ENCODE assay signal across 17 cellular contexts in the genomic region with DNA sequence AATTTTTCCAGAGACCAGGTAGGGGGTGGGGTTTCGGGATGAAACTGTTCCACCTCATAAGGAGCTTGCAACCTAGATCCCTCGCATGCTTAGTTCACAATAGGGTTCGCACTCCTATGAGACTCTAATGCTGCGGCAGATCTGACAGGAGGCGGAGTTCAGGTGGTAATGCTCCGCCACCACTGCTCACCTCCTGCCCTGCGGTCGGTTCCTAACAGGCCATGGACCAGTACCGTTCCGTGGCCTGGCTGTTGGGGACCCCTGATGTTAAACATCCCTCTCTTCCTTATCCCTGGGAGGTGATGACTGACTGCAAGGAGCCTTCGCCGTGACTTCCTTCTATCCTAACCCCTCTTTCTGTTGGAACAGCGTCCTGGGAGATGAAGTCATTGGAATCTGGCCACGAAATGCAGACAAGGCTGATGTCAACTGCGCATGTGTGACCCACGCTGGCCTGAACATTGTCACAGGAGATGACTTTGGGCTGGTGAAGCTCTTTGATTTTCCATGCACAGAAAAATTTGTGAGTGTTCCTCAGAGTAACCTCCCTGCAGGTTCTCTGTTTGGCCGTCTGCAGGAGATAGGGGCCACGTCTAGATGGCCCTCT.
A peak's percentile ranks its signal among the peaks of the same experiment; 100 is the strongest.
DNase-seq lines count a peak whose midpoint lies in the region; ATAC-seq and TF ChIP-seq lines count a peak whose summit lies in the region.
"Had no signal": no experiment of that assay in that cellular context is flagged by ENCODE, and none has a peak within 500 bp of the region (broad histone marks: within the 10 kb centered on the region; RNA-seq: fewer than 3 reads in every experiment).

No MANE protein-coding gene starts in this region.

- H3K36me3 ChIP-seq in heart right ventricle (peaks cover 0 to 37% (median 0%) of the 10 kb centered on the region in 9 donors), psoas muscle (ENCODE audit: insufficient read depth in 1 of 2, low read depth in 1 of 2) (peaks cover 0 to 23% of the 10 kb centered on the region in 2 donors)

- H2BK120ac ChIP-seq in H9 (ENCODE audit: low read depth, low read length, poor library complexity, severe bottlenecking), result no peak overlapping the region

- TF ChIP-seq CTCF in H9 (conservative IDR thresholded peaks at IDR 0.05) (no peak), heart right ventricle (IDR thresholded peaks at IDR 0.05) (no peak), psoas muscle (IDR thresholded peaks at IDR 0.05) (no peak), omental fat pad (IDR thresholded peaks at IDR 0.05) (no peak), MCF 10A (IDR thresholded peaks at IDR 0.05; ENCODE audit: unreplicated experiment) (no peak)

- peak overlapping the region in 2 of 3 experiments; percentile 43 to 65; a peak in 3 of 7 replicates for H3K27ac Mint-ChIP-seq in H9
- H3K27ac Mint-ChIP-seq in T-helper 17 cell, result peak overlapping the region; percentile 37
- H3K27ac Mint-ChIP-seq in MCF 10A (ENCODE audit: low read depth, unreplicated experiment), result no peak overlapping the region

- H3K4me1 Mint-ChIP-seq in H9, result peaks cover 30 to 32% of the 10 kb centered on the region in 2 experiments
- peaks cover 18% of the 10 kb centered on the region for H3K4me1 Mint-ChIP-seq in T-helper 17 cell
- peaks cover 45% of the 10 kb centered on the region for H3K4me1 Mint-ChIP-seq in MCF 10A (ENCODE audit: insufficient read depth, unreplicated experiment)

- POLR2A ChIA-PET in MCF 10A (lab: Yijun Ruan, JAX), result interaction anchor here (0.6 to 2.3 kb wide), 4 partner anchors 12 to 190 kb away, joined by 3 to 13 read pairs (median 8); no protein-coding TSS in a partner anchor

- H3K27ac ChIP-seq in H9 (ENCODE audit: insufficient read length, low read depth, low read length) (no peak overlapping the region), heart right ventricle (peak overlapping the region in 1 of 10 donors; percentile 17), psoas muscle (peak overlapping the region; percentile 95)

- no peak overlapping the region for H2BK5ac ChIP-seq in H9 (ENCODE audit: insufficient read length, low read length)

- no peak overlapping the region for H3T11ph ChIP-seq in H9 (ENCODE audit: low read length)

- no peaks in the 10 kb centered on the region for H3K79me2 ChIP-seq in H9 (ENCODE audit: insufficient read depth, low read length)

- H3K56ac ChIP-seq in H9 (ENCODE audit: insufficient read length, low read depth, low read length), result no peak overlapping the region

- no peak overlapping the region for H3K23ac ChIP-seq in H9 (ENCODE audit: insufficient read length, low read depth, low read length)

- H3K4ac ChIP-seq in H9 (ENCODE audit: low read depth, low read length), result no peak overlapping the region

- no peak overlapping the region for H4K5ac ChIP-seq in H9 (ENCODE audit: insufficient read length, low read depth, low read length)

- H3K4me1 ChIP-seq in H9 (ENCODE audit: insufficient read depth, low read length) (peaks cover 2% of the 10 kb centered on the region; the same call in 1 of the 2 replicates), heart right ventricle (peaks cover 0 to 62% (median 36%) of the 10 kb centered on the region in 9 donors), psoas muscle (peaks cover 62% of the 10 kb centered on the region)

- no peak overlapping the region for H3K4me3 ChIP-seq in heart right ventricle
- peak overlapping the region; percentile 16 for H3K4me3 ChIP-seq in psoas muscle

- no TSS peak for BruUV-seq in MCF 10A (replicated peaks; lab: Mats Ljungman, UMichigan)

- H4K8ac ChIP-seq in H9 (replicated peaks; ENCODE audit: insufficient read length, low read depth, low read length), result no peak overlapping the region

- H3K79me1 ChIP-seq in H9 (ENCODE audit: insufficient read depth, low read depth, low read length, poor library complexity, severe bottlenecking), result no peaks in the 10 kb centered on the region

- no peak overlapping the region for H2AK5ac ChIP-seq in H9 (ENCODE audit: insufficient read length, low read length)

- H3K36me3 Mint-ChIP-seq in H9 (ENCODE audit: insufficient read depth in 1 of 3, low read depth in 3 of 3) (peaks cover 19 to 37% (median 23%) of the 10 kb centered on the region in 3 experiments), T-helper 17 cell (ENCODE audit: low read depth) (peaks cover 2% of the 10 kb centered on the region), MCF 10A (ENCODE audit: insufficient read depth, unreplicated experiment) (peaks cover 78% of the 10 kb centered on the region)

- H3K14ac ChIP-seq in H9 (ENCODE audit: insufficient read depth, low read length), result no peak overlapping the region

- no peak overlapping the region for H3K18ac ChIP-seq in H9 (ENCODE audit: insufficient read length, low read depth, low read length)

- WGBS in H9 (ENCODE audit: extremely low coverage, insufficient read length, low lambda C conversion rate), result no CpG with 5 or more reads among the region's 18 CpGs
- WGBS in heart right ventricle, 2 donors, result 73 to 76% methylated on average over 18 of the region's 18 CpGs
- WGBS in psoas muscle, 3 donors, result 71 to 82% (median 79%) methylated on average over 18 of the region's 18 CpGs

- no peaks in the 10 kb centered on the region for H4K20me1 ChIP-seq in H9 (ENCODE audit: control insufficient read depth, insufficient read depth, insufficient read length)

- no peak overlapping the region for H3K4me2 ChIP-seq in H9 (ENCODE audit: insufficient read depth, insufficient read length, low read length)

- H3K27me3 ChIP-seq in H9 (ENCODE audit: insufficient read depth, low read length), result no peaks in the 10 kb centered on the region
- H3K27me3 ChIP-seq in heart right ventricle, result peaks cover 0 to 23% (median 0%) of the 10 kb centered on the region in 7 donors
- no peaks in the 10 kb centered on the region for H3K27me3 ChIP-seq in psoas muscle (ENCODE audit: insufficient read depth in 3 of 3, low read length in 2 of 3)

- no peaks in the 10 kb centered on the region for H3K23me2 ChIP-seq in H9 (ENCODE audit: insufficient read length, low read depth, low read length, poor library complexity, severe bottlenecking)

- H2BK15ac ChIP-seq in H9 (ENCODE audit: low read depth, low read length), result no peak overlapping the region

- DNase-seq in H9, result no peak
- no peak for DNase-seq in T-helper 17 cell
- peak in 1 of 2 donors; percentile 45 for DNase-seq in heart right ventricle
- DNase-seq in psoas muscle, result no peak
- DNase-seq in COLO829 (ENCODE audit: low spot score), result no peak
- no peak for DNase-seq in NCI-H748 treated with DMSO at 0.1 percent for 48 hours (lab: John Stamatoyannopoulos, UW)
- no peak for DNase-seq in omental fat pad (ENCODE audit: low spot score)
- DNase-seq in MCF 10A (ENCODE audit: unreplicated experiment), result no peak
- DNase-seq: activated effector memory CD4-positive, alpha-beta T cell treated with Interleukin-2 at 50 U/mL for 16 hours; CD4-positive, alpha-beta memory T cell; HCEC 1CT; kidney glomerular epithelial cell; naive thymus-derived CD8-positive, alpha-beta T cell; NCI-H1436; NCI-H524 treated with DMSO at 0.1 percent for 48 hours; RPMI8226; stimulated activated CD4-positive, alpha-beta T cell treated with anti-CD3 and anti-CD28 coated beads, Interleukin-4, amount 100 ng/mL, for 24 hours had no signal

- H4K91ac ChIP-seq in H9 (ENCODE audit: insufficient read length, low read depth, low read length), result no peak overlapping the region

- CTCF ChIA-PET in MCF 10A (lab: Yijun Ruan, JAX), result interaction anchor here (1.3 kb wide), 1 partner anchor 16 kb away, joined by 3 read pairs; no protein-coding TSS in a partner anchor

- H3K9me3 Mint-ChIP-seq in H9, result no peaks in the 10 kb centered on the region
- no peaks in the 10 kb centered on the region for H3K9me3 Mint-ChIP-seq in MCF 10A (ENCODE audit: unreplicated experiment)

- H3K27me3 Mint-ChIP-seq in H9 (ENCODE audit: low read depth) (no peaks in the 10 kb centered on the region; the same call in 1 of the 2 replicates), T-helper 17 cell (no peaks in the 10 kb centered on the region), MCF 10A (ENCODE audit: insufficient read depth, unreplicated experiment) (no peaks in the 10 kb centered on the region)
- H3K27me3 Mint-ChIP-seq: CD4-positive, alpha-beta memory T cell; naive thymus-derived CD8-positive, alpha-beta T cell had no signal

- H2BK12ac ChIP-seq in H9 (ENCODE audit: insufficient read length, low read depth, low read length), result no peak overlapping the region

- H3K9me3 ChIP-seq in H9 (ENCODE audit: control insufficient read depth, low read depth, low read length), result no peaks in the 10 kb centered on the region
- H3K9me3 ChIP-seq in T-helper 17 cell (ENCODE audit: control insufficient read depth, low read length, poor library complexity, severe bottlenecking), result peaks cover 2% of the 10 kb centered on the region
- no peaks in the 10 kb centered on the region for H3K9me3 ChIP-seq in heart right ventricle
- H3K9me3 ChIP-seq in psoas muscle, result no peaks in the 10 kb centered on the region

- H2BK20ac ChIP-seq in H9 (ENCODE audit: low read depth, low read length, poor library complexity, severe bottlenecking), result no peak overlapping the region

- no peak overlapping the region for H2AFZ ChIP-seq in H9 (ENCODE audit: low read length)

- intact Hi-C loops in heart right ventricle (cut with DNase I) (no loop called here), psoas muscle (cut with DNase I) (loop anchor here in 1 of 2 donors (1.0 kb wide), 1 partner anchor 22 kb away; no protein-coding TSS in a partner anchor), MCF 10A (cut with micrococcal nuclease) (loop anchor here (2.0 kb wide), 1 partner anchor 63 kb away; no protein-coding TSS in a partner anchor)

- H3K4me3 Mint-ChIP-seq in H9 (no peak overlapping the region), T-helper 17 cell (no peak overlapping the region), MCF 10A (ENCODE audit: unreplicated experiment) (no peak overlapping the region)
- H3K4me3 Mint-ChIP-seq: naive thymus-derived CD8-positive, alpha-beta T cell had no signal

- no peak overlapping the region for H3K9ac ChIP-seq in H9 (ENCODE audit: extremely low read depth, insufficient read length, low read length)

- ATAC-seq in T-helper 17 cell (no peak), heart right ventricle (peak; percentile 6 to 41 (median 22)), psoas muscle (peak; percentile 0 to 43 (median 26)), omental fat pad (ENCODE audit: low FRiP score) (no peak)
- ATAC-seq: naive thymus-derived CD8-positive, alpha-beta T cell had no signal

Comparison
In these comparisons a context has a peak if more than half of its experiments do, and no peak if none do; other contexts are left out.
1. ATAC-seq: peak in heart right ventricle (8 of 8) and psoas muscle (4 of 4); none in T-helper 17 cell (single experiment) and omental fat pad (single experiment).